In the genomic region with DNA sequence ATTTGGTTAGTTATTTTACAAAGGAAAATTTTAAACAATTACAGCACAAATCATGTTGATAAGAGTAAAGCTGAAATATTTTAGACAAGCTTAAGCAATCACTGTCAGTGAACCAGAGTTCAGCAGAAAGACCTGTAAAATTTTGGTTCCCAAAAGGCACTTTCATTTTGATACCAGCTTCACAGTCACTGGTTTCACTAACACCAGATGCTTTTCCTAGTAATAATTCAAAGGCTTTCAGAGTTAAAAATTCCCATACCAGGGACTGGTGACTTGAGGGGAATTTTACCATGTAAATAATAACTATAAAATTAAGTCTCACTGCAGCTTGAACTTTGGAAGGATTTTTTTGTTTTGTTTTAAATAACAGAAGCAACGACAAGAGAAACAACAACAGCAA, we compare ENCODE assay signal across 1 cellular context.
TF ChIP-seq lines count a peak whose summit lies in the region.

No MANE protein-coding gene starts in this region.

TF ChIP-seq in WTC11, 78 proteins besides CTCF, POLR2A, EP300 and RAD21 (continued from another document):
- TF ChIP-seq, protein P1, sequence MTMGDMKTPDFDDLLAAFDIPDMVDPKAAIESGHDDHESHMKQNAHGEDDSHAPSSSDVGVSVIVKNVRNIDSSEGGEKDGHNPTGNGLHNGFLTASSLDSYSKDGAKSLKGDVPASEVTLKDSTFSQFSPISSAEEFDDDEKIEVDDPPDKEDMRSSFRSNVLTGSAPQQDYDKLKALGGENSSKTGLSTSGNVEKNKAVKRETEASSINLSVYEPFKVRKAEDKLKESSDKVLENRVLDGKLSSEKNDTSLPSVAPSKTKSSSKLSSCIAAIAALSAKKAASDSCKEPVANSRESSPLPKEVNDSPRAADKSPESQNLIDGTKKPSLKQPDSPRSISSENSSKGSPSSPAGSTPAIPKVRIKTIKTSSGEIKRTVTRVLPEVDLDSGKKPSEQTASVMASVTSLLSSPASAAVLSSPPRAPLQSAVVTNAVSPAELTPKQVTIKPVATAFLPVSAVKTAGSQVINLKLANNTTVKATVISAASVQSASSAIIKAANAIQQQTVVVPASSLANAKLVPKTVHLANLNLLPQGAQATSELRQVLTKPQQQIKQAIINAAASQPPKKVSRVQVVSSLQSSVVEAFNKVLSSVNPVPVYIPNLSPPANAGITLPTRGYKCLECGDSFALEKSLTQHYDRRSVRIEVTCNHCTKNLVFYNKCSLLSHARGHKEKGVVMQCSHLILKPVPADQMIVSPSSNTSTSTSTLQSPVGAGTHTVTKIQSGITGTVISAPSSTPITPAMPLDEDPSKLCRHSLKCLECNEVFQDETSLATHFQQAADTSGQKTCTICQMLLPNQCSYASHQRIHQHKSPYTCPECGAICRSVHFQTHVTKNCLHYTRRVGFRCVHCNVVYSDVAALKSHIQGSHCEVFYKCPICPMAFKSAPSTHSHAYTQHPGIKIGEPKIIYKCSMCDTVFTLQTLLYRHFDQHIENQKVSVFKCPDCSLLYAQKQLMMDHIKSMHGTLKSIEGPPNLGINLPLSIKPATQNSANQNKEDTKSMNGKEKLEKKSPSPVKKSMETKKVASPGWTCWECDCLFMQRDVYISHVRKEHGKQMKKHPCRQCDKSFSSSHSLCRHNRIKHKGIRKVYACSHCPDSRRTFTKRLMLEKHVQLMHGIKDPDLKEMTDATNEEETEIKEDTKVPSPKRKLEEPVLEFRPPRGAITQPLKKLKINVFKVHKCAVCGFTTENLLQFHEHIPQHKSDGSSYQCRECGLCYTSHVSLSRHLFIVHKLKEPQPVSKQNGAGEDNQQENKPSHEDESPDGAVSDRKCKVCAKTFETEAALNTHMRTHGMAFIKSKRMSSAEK (CRISPR knock-in tag; IDR thresholded peaks at IDR 0.05; ENCODE audit: borderline replicate concordance): no peak
- TF ChIP-seq, protein P2, sequence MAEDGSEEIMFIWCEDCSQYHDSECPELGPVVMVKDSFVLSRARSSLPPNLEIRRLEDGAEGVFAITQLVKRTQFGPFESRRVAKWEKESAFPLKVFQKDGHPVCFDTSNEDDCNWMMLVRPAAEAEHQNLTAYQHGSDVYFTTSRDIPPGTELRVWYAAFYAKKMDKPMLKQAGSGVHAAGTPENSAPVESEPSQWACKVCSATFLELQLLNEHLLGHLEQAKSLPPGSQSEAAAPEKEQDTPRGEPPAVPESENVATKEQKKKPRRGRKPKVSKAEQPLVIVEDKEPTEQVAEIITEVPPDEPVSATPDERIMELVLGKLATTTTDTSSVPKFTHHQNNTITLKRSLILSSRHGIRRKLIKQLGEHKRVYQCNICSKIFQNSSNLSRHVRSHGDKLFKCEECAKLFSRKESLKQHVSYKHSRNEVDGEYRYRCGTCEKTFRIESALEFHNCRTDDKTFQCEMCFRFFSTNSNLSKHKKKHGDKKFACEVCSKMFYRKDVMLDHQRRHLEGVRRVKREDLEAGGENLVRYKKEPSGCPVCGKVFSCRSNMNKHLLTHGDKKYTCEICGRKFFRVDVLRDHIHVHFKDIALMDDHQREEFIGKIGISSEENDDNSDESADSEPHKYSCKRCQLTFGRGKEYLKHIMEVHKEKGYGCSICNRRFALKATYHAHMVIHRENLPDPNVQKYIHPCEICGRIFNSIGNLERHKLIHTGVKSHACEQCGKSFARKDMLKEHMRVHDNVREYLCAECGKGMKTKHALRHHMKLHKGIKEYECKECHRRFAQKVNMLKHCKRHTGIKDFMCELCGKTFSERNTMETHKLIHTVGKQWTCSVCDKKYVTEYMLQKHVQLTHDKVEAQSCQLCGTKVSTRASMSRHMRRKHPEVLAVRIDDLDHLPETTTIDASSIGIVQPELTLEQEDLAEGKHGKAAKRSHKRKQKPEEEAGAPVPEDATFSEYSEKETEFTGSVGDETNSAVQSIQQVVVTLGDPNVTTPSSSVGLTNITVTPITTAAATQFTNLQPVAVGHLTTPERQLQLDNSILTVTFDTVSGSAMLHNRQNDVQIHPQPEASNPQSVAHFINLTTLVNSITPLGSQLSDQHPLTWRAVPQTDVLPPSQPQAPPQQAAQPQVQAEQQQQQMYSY (CRISPR knock-in tag; IDR thresholded peaks at IDR 0.05): no peak
- TF ChIP-seq STAT6 (CRISPR knock-in tag; conservative IDR thresholded peaks at IDR 0.05; ENCODE audit: low read depth): no peak
- TF ChIP-seq, protein P3, sequence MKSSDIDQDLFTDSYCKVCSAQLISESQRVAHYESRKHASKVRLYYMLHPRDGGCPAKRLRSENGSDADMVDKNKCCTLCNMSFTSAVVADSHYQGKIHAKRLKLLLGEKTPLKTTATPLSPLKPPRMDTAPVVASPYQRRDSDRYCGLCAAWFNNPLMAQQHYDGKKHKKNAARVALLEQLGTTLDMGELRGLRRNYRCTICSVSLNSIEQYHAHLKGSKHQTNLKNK (CRISPR knock-in tag; IDR thresholded peaks at IDR 0.05): no peak
- TF ChIP-seq FOXK1 (CRISPR knock-in tag; IDR thresholded peaks at IDR 0.05): no peak
- TF ChIP-seq CDX4 (CRISPR knock-in tag; IDR thresholded peaks at IDR 0.05; ENCODE audit: borderline replicate concordance): no peak
- TF ChIP-seq GRHL2 (CRISPR knock-in tag; IDR thresholded peaks at IDR 0.05; ENCODE audit: insufficient replicate concordance, severe bottlenecking): no peak
- TF ChIP-seq, protein P4, sequence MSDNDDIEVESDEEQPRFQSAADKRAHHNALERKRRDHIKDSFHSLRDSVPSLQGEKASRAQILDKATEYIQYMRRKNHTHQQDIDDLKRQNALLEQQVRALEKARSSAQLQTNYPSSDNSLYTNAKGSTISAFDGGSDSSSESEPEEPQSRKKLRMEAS (CRISPR knock-in tag; IDR thresholded peaks at IDR 0.05): no peak
- TF ChIP-seq, protein P5, sequence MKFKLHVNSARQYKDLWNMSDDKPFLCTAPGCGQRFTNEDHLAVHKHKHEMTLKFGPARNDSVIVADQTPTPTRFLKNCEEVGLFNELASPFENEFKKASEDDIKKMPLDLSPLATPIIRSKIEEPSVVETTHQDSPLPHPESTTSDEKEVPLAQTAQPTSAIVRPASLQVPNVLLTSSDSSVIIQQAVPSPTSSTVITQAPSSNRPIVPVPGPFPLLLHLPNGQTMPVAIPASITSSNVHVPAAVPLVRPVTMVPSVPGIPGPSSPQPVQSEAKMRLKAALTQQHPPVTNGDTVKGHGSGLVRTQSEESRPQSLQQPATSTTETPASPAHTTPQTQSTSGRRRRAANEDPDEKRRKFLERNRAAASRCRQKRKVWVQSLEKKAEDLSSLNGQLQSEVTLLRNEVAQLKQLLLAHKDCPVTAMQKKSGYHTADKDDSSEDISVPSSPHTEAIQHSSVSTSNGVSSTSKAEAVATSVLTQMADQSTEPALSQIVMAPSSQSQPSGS (CRISPR knock-in tag; IDR thresholded peaks at IDR 0.05; ENCODE audit: borderline replicate concordance, low read depth): no peak
- no peak for TF ChIP-seq SOX15 (CRISPR knock-in tag; IDR thresholded peaks at IDR 0.05)
